13 cellular contexts compared by ENCODE assay signal in genomic region chr22:47053865-47054185, GRCh38.
DNase-seq lines count a peak whose midpoint lies in the region; ATAC-seq and TF ChIP-seq lines count a peak whose summit lies in the region.
"Had no signal": no experiment of that assay in that cellular context is flagged by ENCODE, and none has a peak within 500 bp of the region (broad histone marks: within the 10 kb centered on the region; RNA-seq: fewer than 3 reads in every experiment).

No MANE protein-coding gene starts in this region.

- TF ChIP-seq CTCF in foreskin fibroblast (IDR thresholded peaks at IDR 0.05; ENCODE audit: low read depth, low read length): no peak
- TF ChIP-seq CTCF in vagina (IDR thresholded peaks at IDR 0.05): no peak

- intact Hi-C loops in vagina (cut with DNase I): no loop called here

- H3K27me3 Mint-ChIP-seq in activated CD4-positive, alpha-beta T cell treated with anti-CD3 and anti-CD28 coated beads, Interleukin-2, amount 10 ng/mL, durations not matched to agents 7 days and 5 days: no peaks in the 10 kb centered on the region
- H3K27me3 Mint-ChIP-seq: activated naive CD8-positive, alpha-beta T cell had no signal

- CTCF ChIA-PET in activated CD4-positive, alpha-beta T cell treated with anti-CD3 and anti-CD28 coated beads, Interleukin-2, amount 10 ng/mL, durations not matched to agents 7 days and 5 days (lab: Charles Lee): no interaction called here

- no peaks in the 10 kb centered on the region for H3K4me1 ChIP-seq in adipocyte (ENCODE audit: control insufficient read depth, insufficient read depth, low read length)
- no peaks in the 10 kb centered on the region for H3K4me1 ChIP-seq in vagina

- H3K27ac ChIP-seq in vagina: no peak overlapping the region
- H3K27ac ChIP-seq: KMS-11, transverse colon had no signal

- no peaks in the 10 kb centered on the region for H3K27me3 ChIP-seq in adipocyte (replicated peaks; ENCODE audit: control insufficient read depth, insufficient read depth, low read length)
- no peaks in the 10 kb centered on the region for H3K27me3 ChIP-seq in vagina
- H3K27me3 ChIP-seq: transverse colon had no signal

- no peak for ATAC-seq in HG02763 (IDR thresholded peaks at IDR 0.05; ENCODE audit: unreplicated experiment)
- no peak for ATAC-seq in HG02678 (IDR thresholded peaks at IDR 0.05; ENCODE audit: unreplicated experiment)
- ATAC-seq: HCT116 had no signal

- H3K4me1 Mint-ChIP-seq in activated CD4-positive, alpha-beta T cell treated with anti-CD3 and anti-CD28 coated beads, Interleukin-2, amount 10 ng/mL, durations not matched to agents 7 days and 5 days: peaks cover 17% of the 10 kb centered on the region

- no peak overlapping the region for H3K4me3 Mint-ChIP-seq in activated CD4-positive, alpha-beta T cell treated with anti-CD3 and anti-CD28 coated beads, Interleukin-2, amount 10 ng/mL, durations not matched to agents 7 days and 5 days
- H3K4me3 Mint-ChIP-seq: activated naive CD8-positive, alpha-beta T cell had no signal

- no peaks in the 10 kb centered on the region for H3K9me3 Mint-ChIP-seq in activated CD4-positive, alpha-beta T cell treated with anti-CD3 and anti-CD28 coated beads, Interleukin-2, amount 10 ng/mL, durations not matched to agents 7 days and 5 days

- H3K9me3 ChIP-seq in adipocyte (ENCODE audit: control insufficient read depth, low read length): no peaks in the 10 kb centered on the region
- H3K9me3 ChIP-seq in vagina: no peaks in the 10 kb centered on the region
- H3K9me3 ChIP-seq: transverse colon had no signal

- POLR2A ChIA-PET in activated CD4-positive, alpha-beta T cell treated with anti-CD3 and anti-CD28 coated beads, Interleukin-2, amount 10 ng/mL, durations not matched to agents 7 days and 5 days (lab: Charles Lee): no interaction called here

- H3K4me3 ChIP-seq in adipocyte (ENCODE audit: low read length) (no peak overlapping the region), foreskin fibroblast (ENCODE audit: low read depth in 1 of 2, low read length in 2 of 2) (no peak overlapping the region), vagina (no peak overlapping the region)
- H3K4me3 ChIP-seq: transverse colon had no signal

- no peak for DNase-seq in activated CD4-positive, alpha-beta T cell treated with anti-CD3 and anti-CD28 coated beads, Interleukin-2, amount 10 ng/mL, durations not matched to agents 7 days and 5 days
- DNase-seq in activated CD4-positive, alpha-beta T cell treated with anti-CD3 and anti-CD28 coated beads for 4 hours: no peak
- DNase-seq in adipocyte (ENCODE audit: low read depth): peak; percentile 12
- peak; percentile 36 to 38 for DNase-seq in foreskin fibroblast
- peak; percentile 26 for DNase-seq in smooth muscle cell of the brain vasculature (ENCODE audit: low read depth, low spot score)
- no peak for DNase-seq in vagina (ENCODE audit: extremely low spot score in 2 of 2)
- DNase-seq: DMS79, transverse colon had no signal

- H3K9ac ChIP-seq in adipocyte (ENCODE audit: low read length): no peak overlapping the region
- H3K9ac ChIP-seq: KMS-11 had no signal

- no peaks in the 10 kb centered on the region for H3K36me3 Mint-ChIP-seq in activated CD4-positive, alpha-beta T cell treated with anti-CD3 and anti-CD28 coated beads, Interleukin-2, amount 10 ng/mL, durations not matched to agents 7 days and 5 days (ENCODE audit: low read depth)

- peak overlapping the region; percentile 9 for H3K27ac Mint-ChIP-seq in activated CD4-positive, alpha-beta T cell treated with anti-CD3 and anti-CD28 coated beads, Interleukin-2, amount 10 ng/mL, durations not matched to agents 7 days and 5 days
- H3K27ac Mint-ChIP-seq: activated naive CD8-positive, alpha-beta T cell had no signal

- H3K36me3 ChIP-seq in adipocyte (ENCODE audit: control insufficient read depth, insufficient read depth, low read length, severe bottlenecking) (no peaks in the 10 kb centered on the region), vagina (no peaks in the 10 kb centered on the region)
- H3K36me3 ChIP-seq: transverse colon had no signal

- TF ChIP-seq POLR2A in vagina (IDR thresholded peaks at IDR 0.05): no peak

Comparison
In these comparisons a context has a peak if more than half of its experiments do, and no peak if none do; other contexts are left out.
1. DNase-seq: peak in adipocyte (single experiment), foreskin fibroblast (2 of 2) and smooth muscle cell of the brain vasculature (single experiment); none in activated CD4-positive, alpha-beta T cell treated with anti-CD3 and anti-CD28 coated beads, Interleukin-2, amount 10 ng/mL, durations not matched to agents 7 days and 5 days (single experiment), activated CD4-positive, alpha-beta T cell treated with anti-CD3 and anti-CD28 coated beads for 4 hours (0 of 2) and vagina (0 of 2).